8 cellular contexts compared by ENCODE assay signal in genomic region chrX:63686878-63687714, GRCh38.
DNase-seq lines count a peak whose midpoint lies in the region; ATAC-seq, FAIRE-seq and TF ChIP-seq lines count a peak whose summit lies in the region.

No MANE protein-coding gene starts in this region.

- H3K36me3 ChIP-seq in naive thymus-derived CD4-positive, alpha-beta T cell (ENCODE audit: control insufficient read depth in 2 of 3, insufficient read depth in 3 of 3, low read length in 3 of 3), result no peaks in the 10 kb centered on the region

- H3K4me1 ChIP-seq in naive thymus-derived CD4-positive, alpha-beta T cell (ENCODE audit: control insufficient read depth in 2 of 2, insufficient read depth in 2 of 2, low read length in 2 of 2), result no peaks in the 10 kb centered on the region

- H3K4me3 Mint-ChIP-seq in naive thymus-derived CD4-positive, alpha-beta T cell, result no peak overlapping the region

- H3K27me3 ChIP-seq in naive thymus-derived CD4-positive, alpha-beta T cell (ENCODE audit: control insufficient read depth in 2 of 2, insufficient read depth in 2 of 2, low read length in 2 of 2), result no peaks in the 10 kb centered on the region

- ATAC-seq in GM18861 (IDR thresholded peaks at IDR 0.05; ENCODE audit: unreplicated experiment), result peak; percentile 70
- peak; percentile 68 for ATAC-seq in HG03558 (IDR thresholded peaks at IDR 0.05; ENCODE audit: extremely low read depth, unreplicated experiment)
- ATAC-seq in naive thymus-derived CD4-positive, alpha-beta T cell, result peak; percentile 46
- no peak for ATAC-seq in GM21619 (IDR thresholded peaks at IDR 0.05; ENCODE audit: unreplicated experiment)

- no peak overlapping the region for H3K27ac Mint-ChIP-seq in naive thymus-derived CD4-positive, alpha-beta T cell

- peaks cover 0 to 18% (median 0%) of the 10 kb centered on the region in 7 donors for H3K4me1 Mint-ChIP-seq in naive thymus-derived CD4-positive, alpha-beta T cell

- POLR2A ChIA-PET in RWPE1 (lab: Yijun Ruan, JAX; ENCODE audit: low non-redundant PET), result no interaction called here
- POLR2A ChIA-PET in naive thymus-derived CD4-positive, alpha-beta T cell (lab: Charles Lee), result no interaction called here

- FAIRE-seq in frontal cortex (lab: Jason Lieb, UNC), result no peak

- H3K36me3 Mint-ChIP-seq in naive thymus-derived CD4-positive, alpha-beta T cell, result peaks cover 4 to 57% (median 37%) of the 10 kb centered on the region in 5 donors

- DNase-seq in COLO829 (ENCODE audit: low spot score) (peak; percentile 28), RWPE1 (ENCODE audit: low spot score) (peak; percentile 24), ecto neural progenitor cell (ENCODE audit: low spot score) (peak; percentile 39), frontal cortex (ENCODE audit: low spot score in 2 of 2) (no peak)
- DNase-seq in naive thymus-derived CD4-positive, alpha-beta T cell, result peak in 5 of 9 donors; percentile 1 to 31 (median 17)

- no peaks in the 10 kb centered on the region for H3K27me3 Mint-ChIP-seq in naive thymus-derived CD4-positive, alpha-beta T cell

- no peaks in the 10 kb centered on the region for H3K9me3 ChIP-seq in naive thymus-derived CD4-positive, alpha-beta T cell (ENCODE audit: control insufficient read depth in 2 of 3, low read length in 3 of 3)

- H3K4me3 ChIP-seq in naive thymus-derived CD4-positive, alpha-beta T cell (ENCODE audit: low read length), result no peak overlapping the region

- TF ChIP-seq CTCF in RWPE1 (conservative IDR thresholded peaks at IDR 0.05; ENCODE audit: low read depth), result peak; percentile 61

- no peak overlapping the region for H3K27ac ChIP-seq in RWPE1
- H3K27ac ChIP-seq in naive thymus-derived CD4-positive, alpha-beta T cell (ENCODE audit: low read depth, low read length), result no peak overlapping the region

- CTCF ChIA-PET in RWPE1 (lab: Yijun Ruan, JAX), result interaction anchor here (0.6 to 1.2 kb wide), 6 partner anchors 20 to 1977 kb away, joined by 3 read pairs; no protein-coding TSS in a partner anchor
- CTCF ChIA-PET in naive thymus-derived CD4-positive, alpha-beta T cell (lab: Charles Lee), result interaction anchor here (1.1 kb wide), 1 partner anchor 75 kb away, joined by 3 read pairs; no protein-coding TSS in a partner anchor

- intact Hi-C loops in naive thymus-derived CD4-positive, alpha-beta T cell (cut with micrococcal nuclease), result no loop called here

- H3K9me3 Mint-ChIP-seq in naive thymus-derived CD4-positive, alpha-beta T cell, result peaks cover 3 to 15% (median 9%) of the 10 kb centered on the region in 11 donors

Comparison
In these comparisons a context has a peak if more than half of its experiments do, and no peak if none do; other contexts are left out.
1. DNase-seq: peak in COLO829 (single experiment), RWPE1 (single experiment), ecto neural progenitor cell (single experiment) and naive thymus-derived CD4-positive, alpha-beta T cell (5 of 9); none in frontal cortex (0 of 2).